In genomic region chr12:74401966-74402365, GRCh38 we compare ENCODE assay signal across 21 cellular contexts.
"Had no signal": no experiment of that assay in that cellular context is flagged by ENCODE, and none has a peak within 500 bp of the region (broad histone marks: within the 10 kb centered on the region; RNA-seq: fewer than 3 reads in every experiment).

No MANE protein-coding gene starts in this region.

- DNase-seq: activated CD4-positive, alpha-beta T cell treated with anti-CD3 and anti-CD28 coated beads, Interleukin-2, amount 10 ng/mL, durations not matched to agents 7 days and 5 days; activated CD8-positive, alpha-beta memory T cell treated with anti-CD3 and anti-CD28 coated beads for 24 hours; activated CD8-positive, alpha-beta memory T cell treated with anti-CD3 and anti-CD28 coated beads, Interleukin-2, amount 50 U/mL, for 48 hours; activated gamma-delta T cell treated with Interleukin-2 at 50 U/mL for 16 hours; adrenal gland; effector memory CD4-positive, alpha-beta T cell; left ventricle myocardium inferior; naive thymus-derived CD8-positive, alpha-beta T cell; sigmoid colon; spleen; stimulated activated CD4-positive, alpha-beta T cell treated with anti-CD3 and anti-CD28 coated beads, Interleukin-4, amount 100 ng/mL, for 4 hours; thyroid gland had no signal

- H3K9ac ChIP-seq: parathyroid adenoma had no signal

- ATAC-seq: activated CD4-positive, CD25-positive, alpha-beta regulatory T cell treated with anti-CD3 and anti-CD28 coated beads, Interleukin-2, amount 50 U/mL, for 24 hours; activated naive CD4-positive, alpha-beta T cell treated with anti-CD3 and anti-CD28 coated beads, Interleukin-2, amount 50 U/mL, for 72 hours; naive thymus-derived CD8-positive, alpha-beta T cell; stimulated activated memory B cell treated with anti-CD40 and anti-IgM and Interleukin-4, amounts not matched to agents 10 μg/mL and 1 μg/mL and 100 μg/mL, for 72 hours had no signal

- H3K27ac Mint-ChIP-seq: activated CD4-positive, alpha-beta T cell treated with anti-CD3 and anti-CD28 coated beads, Interleukin-2, amount 10 ng/mL, durations not matched to agents 7 days and 5 days; activated naive CD4-positive, alpha-beta T cell treated with anti-CD3 and anti-CD28 coated beads, Interleukin-2, amount 50 U/mL, for 72 hours; dendritic cell treated with granulocyte-macrophage colony-stimulating factor and Interleukin-4, amounts not matched to agents 40 ng/mL and 50 ng/mL, for 4 days; memory B cell; naive thymus-derived CD8-positive, alpha-beta T cell; stimulated activated memory B cell treated with anti-CD40 and anti-IgM and Interleukin-4, amounts not matched to agents 10 μg/mL and 1 μg/mL and 100 μg/mL, for 72 hours; T-helper 1 cell treated with Interleukin-12 subunit alpha and Interleukin-12 subunit beta and Interleukin-4 antibody, amounts not matched to agents 30 μg/mL and 1 μg/mL, for 36 hours had no signal

- H3K27me3 ChIP-seq: adrenal gland, foreskin keratinocyte, neutrophil, sigmoid colon, spleen, thyroid gland had no signal

- H3K36me3 ChIP-seq: adrenal gland, left ventricle myocardium inferior, neutrophil, sigmoid colon, spleen, thyroid gland had no signal

- H3K4me1 Mint-ChIP-seq: activated CD4-positive, alpha-beta T cell treated with anti-CD3 and anti-CD28 coated beads, Interleukin-2, amount 10 ng/mL, durations not matched to agents 7 days and 5 days; memory B cell; naive thymus-derived CD8-positive, alpha-beta T cell; stimulated activated memory B cell treated with anti-CD40 and anti-IgM and Interleukin-4, amounts not matched to agents 10 μg/mL and 1 μg/mL and 100 μg/mL, for 72 hours had no signal

- H3K79me2 ChIP-seq: parathyroid adenoma had no signal

- H3K27me3 Mint-ChIP-seq: activated CD4-positive, alpha-beta T cell treated with anti-CD3 and anti-CD28 coated beads, Interleukin-2, amount 10 ng/mL, durations not matched to agents 7 days and 5 days; dendritic cell treated with granulocyte-macrophage colony-stimulating factor and Interleukin-4, amounts not matched to agents 40 ng/mL and 50 ng/mL, for 4 days; memory B cell; stimulated activated memory B cell treated with anti-CD40 and anti-IgM and Interleukin-4, amounts not matched to agents 10 μg/mL and 1 μg/mL and 100 μg/mL, for 72 hours had no signal

- H3K9me3 Mint-ChIP-seq: activated CD4-positive, alpha-beta T cell treated with anti-CD3 and anti-CD28 coated beads, Interleukin-2, amount 10 ng/mL, durations not matched to agents 7 days and 5 days; activated naive CD4-positive, alpha-beta T cell treated with anti-CD3 and anti-CD28 coated beads, Interleukin-2, amount 50 U/mL, for 72 hours; dendritic cell treated with granulocyte-macrophage colony-stimulating factor and Interleukin-4, amounts not matched to agents 40 ng/mL and 50 ng/mL, for 4 days; memory B cell; naive thymus-derived CD8-positive, alpha-beta T cell; stimulated activated memory B cell treated with anti-CD40 and anti-IgM and Interleukin-4, amounts not matched to agents 10 μg/mL and 1 μg/mL and 100 μg/mL, for 72 hours; T-helper 1 cell treated with Interleukin-12 subunit alpha and Interleukin-12 subunit beta and Interleukin-4 antibody, amounts not matched to agents 30 μg/mL and 1 μg/mL, for 36 hours had no signal

- H3K4me3 ChIP-seq: adrenal gland, left ventricle myocardium inferior, sigmoid colon, spleen, thyroid gland had no signal

- H3K4me3 Mint-ChIP-seq: activated CD4-positive, alpha-beta T cell treated with anti-CD3 and anti-CD28 coated beads, Interleukin-2, amount 10 ng/mL, durations not matched to agents 7 days and 5 days; dendritic cell treated with granulocyte-macrophage colony-stimulating factor and Interleukin-4, amounts not matched to agents 40 ng/mL and 50 ng/mL, for 4 days; memory B cell; naive thymus-derived CD8-positive, alpha-beta T cell; stimulated activated memory B cell treated with anti-CD40 and anti-IgM and Interleukin-4, amounts not matched to agents 10 μg/mL and 1 μg/mL and 100 μg/mL, for 72 hours; T-helper 1 cell treated with Interleukin-12 subunit alpha and Interleukin-12 subunit beta and Interleukin-4 antibody, amounts not matched to agents 30 μg/mL and 1 μg/mL, for 36 hours had no signal

- H2AFZ ChIP-seq: parathyroid adenoma had no signal

- H3K27ac ChIP-seq: adrenal gland, foreskin keratinocyte, left ventricle myocardium inferior, neutrophil, parathyroid adenoma, sigmoid colon, spleen, thyroid gland had no signal

- H3K4me1 ChIP-seq: adrenal gland, foreskin keratinocyte, left ventricle myocardium inferior, parathyroid adenoma, sigmoid colon, spleen, thyroid gland had no signal

- H3K9me3 ChIP-seq: adrenal gland, left ventricle myocardium inferior, neutrophil, sigmoid colon, spleen, thyroid gland had no signal

- H3K36me3 Mint-ChIP-seq: activated naive CD4-positive, alpha-beta T cell treated with anti-CD3 and anti-CD28 coated beads, Interleukin-2, amount 50 U/mL, for 72 hours; memory B cell; naive thymus-derived CD8-positive, alpha-beta T cell; stimulated activated memory B cell treated with anti-CD40 and anti-IgM and Interleukin-4, amounts not matched to agents 10 μg/mL and 1 μg/mL and 100 μg/mL, for 72 hours had no signal
